Comparison of ENCODE assay signal across 1 cellular context in the genomic region with DNA sequence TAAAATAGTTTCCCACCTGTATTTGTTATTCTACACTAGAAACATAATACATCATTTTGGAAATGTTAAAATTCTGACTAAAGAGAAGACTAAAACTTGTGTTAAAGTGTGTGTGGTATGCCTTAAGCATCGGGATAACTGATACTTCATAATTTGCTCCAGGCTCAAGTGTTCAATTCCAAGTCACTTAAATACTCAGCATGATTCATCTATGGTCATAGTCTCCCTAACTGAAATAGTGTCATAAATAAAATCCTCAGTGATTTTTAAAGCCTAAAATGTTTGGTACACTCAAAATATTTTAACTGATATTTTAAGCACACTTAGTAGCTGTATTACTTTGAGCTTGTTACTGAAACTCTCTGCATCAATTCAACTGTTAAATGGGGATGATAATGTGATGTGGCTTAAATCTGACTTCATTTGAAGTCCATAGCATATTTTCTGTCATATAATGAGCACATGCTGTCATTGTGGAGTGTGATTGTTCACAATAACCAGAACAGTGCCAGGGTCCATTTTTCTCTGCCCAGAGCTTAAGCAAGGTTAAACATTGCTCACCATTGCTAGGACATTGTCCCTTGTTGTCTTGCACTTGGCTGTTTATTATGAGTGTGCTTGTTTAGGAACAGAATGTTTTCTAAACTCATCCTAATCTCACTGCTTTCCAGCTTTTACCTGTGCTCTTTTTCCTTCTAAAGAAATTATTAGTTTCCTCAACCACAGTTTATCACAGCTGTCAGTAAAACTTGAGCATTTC.
TF ChIP-seq lines count a peak whose summit lies in the region.

No MANE protein-coding gene starts in this region.

TF ChIP-seq in liver, 16 proteins besides CTCF, POLR2A, EP300 and RAD21 (continued from another document):
- TF ChIP-seq REST (IDR thresholded peaks at IDR 0.05) (peak; percentile 25), NR2F2 (IDR thresholded peaks at IDR 0.05) (no peak), YY1 (IDR thresholded peaks at IDR 0.05) (peak; percentile 92), FOXA1 (IDR thresholded peaks at IDR 0.05) (peak; percentile 23), JUND (IDR thresholded peaks at IDR 0.05) (peak in 1 of 2 donors; percentile 67), MAX (IDR thresholded peaks at IDR 0.05) (peak; percentile 88), GABPA (IDR thresholded peaks at IDR 0.05 in 1 of 2, conservative IDR thresholded peaks at IDR 0.05 in 1 of 2) (peak in 1 of 2 donors; percentile 32), RXRA (IDR thresholded peaks at IDR 0.05) (peak; percentile 65 to 82), TAF1 (conservative IDR thresholded peaks at IDR 0.05) (no peak), ATF3 (IDR thresholded peaks at IDR 0.05) (peak; percentile 64), EGR1 (IDR thresholded peaks at IDR 0.05; ENCODE audit: low read depth in 2 of 2) (no peak)
